ENCODE assay signal across 18 cellular contexts in the genomic region with DNA sequence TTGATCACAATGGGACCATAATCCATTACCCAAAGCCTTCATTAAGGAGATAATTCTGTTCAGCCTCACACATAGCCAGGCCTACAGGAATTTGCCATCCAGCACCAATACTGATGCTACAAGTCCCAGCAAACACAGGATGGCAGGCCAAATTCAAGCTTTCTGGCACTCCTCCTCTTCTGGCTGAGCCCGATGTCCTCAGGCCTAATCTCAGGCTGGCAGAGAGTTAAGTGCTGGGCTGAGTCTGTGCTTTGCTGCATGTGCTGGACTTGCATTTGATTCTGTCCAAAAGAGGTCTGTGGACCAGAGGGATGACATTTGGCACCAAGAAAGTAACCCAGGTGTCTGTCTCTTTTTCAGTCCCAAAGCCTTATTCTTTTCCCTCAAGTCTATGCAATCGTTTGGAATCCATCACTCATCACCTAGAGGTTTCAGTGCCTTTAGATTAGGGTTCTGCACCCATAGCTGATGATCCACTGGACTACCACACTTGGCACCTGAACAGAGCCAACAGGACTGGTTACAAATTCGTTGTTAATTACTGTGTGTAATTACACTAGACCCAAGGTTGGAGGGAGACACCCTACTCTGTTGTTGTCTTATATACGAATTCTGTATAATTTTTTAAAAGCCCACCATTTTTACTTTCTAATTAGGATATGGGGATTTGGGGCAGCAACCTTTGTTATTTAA. TPM values are rescaled to one million over a fixed set of nuclear protein-coding genes. Genes with fewer than 3 reads are reported as not detected.
DNase-seq lines count a peak whose midpoint lies in the region; ATAC-seq and TF ChIP-seq lines count a peak whose summit lies in the region.
"Had no signal": no experiment of that assay in that cellular context is flagged by ENCODE, and none has a peak within 500 bp of the region (broad histone marks: within the 10 kb centered on the region; RNA-seq: fewer than 3 reads in every experiment).

No MANE protein-coding gene starts in this region.

- no peaks in the 10 kb centered on the region for H3K27me3 ChIP-seq in left ventricle myocardium inferior (ENCODE audit: low read depth)

- no peak for TF ChIP-seq CTCF in left ventricle myocardium inferior (IDR thresholded peaks at IDR 0.05; ENCODE audit: borderline replicate concordance)

- H3K27ac ChIP-seq in left ventricle myocardium inferior (replicated peaks): peak overlapping the region; percentile 62

- no peaks in the 10 kb centered on the region for H3K4me1 Mint-ChIP-seq in activated CD4-positive, alpha-beta T cell treated with anti-CD3 and anti-CD28 coated beads for 36 hours
- H3K4me1 Mint-ChIP-seq: B cell had no signal

- ATAC-seq in Right ventricle myocardium superior (ENCODE audit: poor library complexity): peak; percentile 96
- peak; percentile 66 for ATAC-seq in esophagus mucosa
- no peak for ATAC-seq in activated CD4-positive, alpha-beta T cell treated with anti-CD3 and anti-CD28 coated beads for 36 hours
- ATAC-seq in HG03520 (IDR thresholded peaks at IDR 0.05; ENCODE audit: unreplicated experiment): no peak
- ATAC-seq: HepG2 had no signal

- H3K36me3 Mint-ChIP-seq in activated CD4-positive, alpha-beta T cell treated with anti-CD3 and anti-CD28 coated beads for 36 hours (ENCODE audit: low read depth): no peaks in the 10 kb centered on the region

- H3K27me3 Mint-ChIP-seq in activated CD4-positive, alpha-beta T cell treated with anti-CD3 and anti-CD28 coated beads for 36 hours: no peaks in the 10 kb centered on the region
- H3K27me3 Mint-ChIP-seq: B cell; CD4-positive, alpha-beta T cell had no signal

- H3K4me3 ChIP-seq in left ventricle myocardium inferior: no peak overlapping the region

- intact Hi-C loops in Right ventricle myocardium superior (cut with DNase I) (no loop called here), cardiac septum (cut with DNase I) (loop anchor here (5.0 kb wide), 1 partner anchor 171 kb away; no protein-coding TSS in a partner anchor), left ventricle myocardium inferior (cut with micrococcal nuclease) (no loop called here)
- intact Hi-C loops in activated CD4-positive, alpha-beta T cell treated with anti-CD3 and anti-CD28 coated beads for 36 hours (cut with DNase I, micrococcal nuclease): no loop called here

- no peak overlapping the region for H3K4me3 Mint-ChIP-seq in activated CD4-positive, alpha-beta T cell treated with anti-CD3 and anti-CD28 coated beads for 36 hours
- H3K4me3 Mint-ChIP-seq: B cell; CD4-positive, alpha-beta T cell; H9 had no signal

- H3K9me3 Mint-ChIP-seq in activated CD4-positive, alpha-beta T cell treated with anti-CD3 and anti-CD28 coated beads for 36 hours (ENCODE audit: low read depth): no peaks in the 10 kb centered on the region
- H3K9me3 Mint-ChIP-seq: CD4-positive, alpha-beta T cell; H9 had no signal

- H3K36me3 ChIP-seq in left ventricle myocardium inferior: no peaks in the 10 kb centered on the region

- no peaks in the 10 kb centered on the region for H3K9me3 ChIP-seq in left ventricle myocardium inferior (replicated peaks)

- POLR2A ChIA-PET in activated CD4-positive, alpha-beta T cell treated with anti-CD3 and anti-CD28 coated beads for 36 hours (lab: Charles Lee): no interaction called here

- no peak overlapping the region for H3K27ac Mint-ChIP-seq in activated CD4-positive, alpha-beta T cell treated with anti-CD3 and anti-CD28 coated beads for 36 hours
- H3K27ac Mint-ChIP-seq: B cell; CD4-positive, alpha-beta T cell had no signal

- H3K4me1 ChIP-seq in left ventricle myocardium inferior: peaks cover 19% of the 10 kb centered on the region

- DNase-seq in Right ventricle myocardium superior: peak; percentile 54
- DNase-seq in cardiac septum (ENCODE audit: low spot score): no peak
- DNase-seq in left ventricle myocardium inferior: peak; percentile 34
- no peak for DNase-seq in NCI-H2081 treated with DMSO at 0.1 percent for 48 hours (lab: John Stamatoyannopoulos, UW)
- no peak for DNase-seq in activated CD4-positive, alpha-beta T cell treated with anti-CD3 and anti-CD28 coated beads for 36 hours
- DNase-seq in NCI-H2107 treated with DMSO at 0.1 percent for 48 hours (lab: John Stamatoyannopoulos, UW; ENCODE audit: unreplicated experiment): no peak
- DNase-seq: ACHN; Calu3; CD4-positive, alpha-beta T cell; DMS79 treated with DMSO at 0.1 percent for 48 hours; EL; GDM1; GOT3; H9 had no signal

- CTCF ChIA-PET in activated CD4-positive, alpha-beta T cell treated with anti-CD3 and anti-CD28 coated beads for 36 hours (lab: Charles Lee): no interaction called here

RNA-seq across cellular contexts. Expression of gene LIN7C, which starts 19.4 kb away (rescaled TPM):
- total RNA-seq in Right ventricle myocardium superior (14.9 TPM), cardiac septum (17.4 TPM), esophagus mucosa (25.7 TPM), left ventricle myocardium inferior (15.5 TPM)
- 10 to 100 TPM; 16.1 to 19.2 TPM for total RNA-seq in activated CD4-positive, alpha-beta T cell treated with anti-CD3 and anti-CD28 coated beads for 36 hours

RNA-seq across cellular contexts. Expression of gene LGR4, which starts 53.4 kb away (rescaled TPM):
- total RNA-seq in Right ventricle myocardium superior (24.2 TPM), cardiac septum (22.6 TPM), esophagus mucosa (22.8 TPM), left ventricle myocardium inferior (13.0 TPM)
- under 1 TPM; 0.19 to 0.21 TPM for total RNA-seq in activated CD4-positive, alpha-beta T cell treated with anti-CD3 and anti-CD28 coated beads for 36 hours

Comparison
In these comparisons a context has a peak if more than half of its experiments do, and no peak if none do; other contexts are left out.
1. DNase-seq: peak in Right ventricle myocardium superior (single experiment) and left ventricle myocardium inferior (single experiment); none in cardiac septum (single experiment), NCI-H2081 treated with DMSO at 0.1 percent for 48 hours (single experiment), activated CD4-positive, alpha-beta T cell treated with anti-CD3 and anti-CD28 coated beads for 36 hours (single experiment) and NCI-H2107 treated with DMSO at 0.1 percent for 48 hours (single experiment).
2. ATAC-seq: peak in Right ventricle myocardium superior (single experiment) and esophagus mucosa (single experiment); none in activated CD4-positive, alpha-beta T cell treated with anti-CD3 and anti-CD28 coated beads for 36 hours (single experiment) and HG03520 (single experiment).
3. RNA of gene LGR4, which starts 53.4 kb away (total RNA-seq): 24.2 TPM in Right ventricle myocardium superior (single experiment), 22.8 TPM in esophagus mucosa (single experiment), 22.6 TPM in cardiac septum (single experiment) and 13.0 TPM in left ventricle myocardium inferior (single experiment); 0.19 to 0.21 TPM in activated CD4-positive, alpha-beta T cell treated with anti-CD3 and anti-CD28 coated beads for 36 hours; every median in the first group is over 10 times any median in the second.